Comparison of ENCODE assay signal across 16 cellular contexts in genomic region chr10:77853256-77853655, GRCh38.
"Had no signal": no experiment of that assay in that cellular context is flagged by ENCODE, and none has a peak within 500 bp of the region (broad histone marks: within the 10 kb centered on the region; RNA-seq: fewer than 3 reads in every experiment).

No MANE protein-coding gene starts in this region.

- H3K27me3 Mint-ChIP-seq: activated CD8-positive, alpha-beta T cell treated with anti-CD3 and anti-CD28 coated beads for 36 hours; activated naive CD4-positive, alpha-beta T cell treated with anti-CD3 and anti-CD28 coated beads, Interleukin-2, amount 50 U/mL, for 24 hours had no signal

- H3K4me3 ChIP-seq: Peyer's patch had no signal

- H3K27me3 ChIP-seq: Peyer's patch had no signal

- ATAC-seq: activated CD4-positive, CD25-positive, alpha-beta regulatory T cell treated with anti-CD3 and anti-CD28 coated beads, Interleukin-2, amount 50 U/mL, for 24 hours; activated CD8-positive, alpha-beta T cell treated with anti-CD3 and anti-CD28 coated beads for 36 hours had no signal

- DNase-seq: activated CD4-positive, alpha-beta T cell treated with anti-CD3 and anti-CD28 coated beads for 4 hours; activated CD8-positive, alpha-beta memory T cell treated with anti-CD3 and anti-CD28 coated beads, Interleukin-2, amount 50 U/mL, for 4 hours; activated CD8-positive, alpha-beta T cell treated with anti-CD3 and anti-CD28 coated beads for 36 hours; activated naive CD4-positive, alpha-beta T cell; MM.1S; NCI-H1105; NCI-H1436 treated with DMSO at 0.1 percent for 48 hours; NCI-H187 treated with DMSO at 0.1 percent for 48 hours; NCI-H2081 treated with DMSO at 0.1 percent for 48 hours; NCI-H446; NCI-H524; Peyer's patch; SHP77 treated with DMSO at 0.1 percent for 48 hours had no signal

- H3K27ac Mint-ChIP-seq: activated CD8-positive, alpha-beta T cell treated with anti-CD3 and anti-CD28 coated beads for 36 hours; activated naive CD4-positive, alpha-beta T cell treated with anti-CD3 and anti-CD28 coated beads, Interleukin-2, amount 50 U/mL, for 24 hours; T-helper 1 cell treated with Interleukin-12 subunit alpha and Interleukin-12 subunit beta and Interleukin-4 antibody, amounts not matched to agents 30 μg/mL and 1 μg/mL, for 36 hours had no signal

- H3K4me3 Mint-ChIP-seq: activated CD8-positive, alpha-beta T cell treated with anti-CD3 and anti-CD28 coated beads for 36 hours; activated naive CD4-positive, alpha-beta T cell treated with anti-CD3 and anti-CD28 coated beads, Interleukin-2, amount 50 U/mL, for 24 hours; T-helper 1 cell treated with Interleukin-12 subunit alpha and Interleukin-12 subunit beta and Interleukin-4 antibody, amounts not matched to agents 30 μg/mL and 1 μg/mL, for 36 hours had no signal

- H3K27ac ChIP-seq: Peyer's patch had no signal

- H3K36me3 Mint-ChIP-seq: activated naive CD4-positive, alpha-beta T cell treated with anti-CD3 and anti-CD28 coated beads, Interleukin-2, amount 50 U/mL, for 24 hours had no signal

- H3K9me3 ChIP-seq: Peyer's patch had no signal

- H3K9me3 Mint-ChIP-seq: activated CD8-positive, alpha-beta T cell treated with anti-CD3 and anti-CD28 coated beads for 36 hours; activated naive CD4-positive, alpha-beta T cell treated with anti-CD3 and anti-CD28 coated beads, Interleukin-2, amount 50 U/mL, for 24 hours; T-helper 1 cell treated with Interleukin-12 subunit alpha and Interleukin-12 subunit beta and Interleukin-4 antibody, amounts not matched to agents 30 μg/mL and 1 μg/mL, for 36 hours had no signal

- H3K4me1 Mint-ChIP-seq: activated naive CD4-positive, alpha-beta T cell treated with anti-CD3 and anti-CD28 coated beads, Interleukin-2, amount 50 U/mL, for 24 hours had no signal
